Comparison of ENCODE assay signal across 19 cellular contexts in genomic region chr3:67509471-67510075, GRCh38.
A peak's percentile ranks its signal among the peaks of the same experiment; 100 is the strongest.
DNase-seq lines count a peak whose midpoint lies in the region; TF ChIP-seq lines count a peak whose summit lies in the region.
"Had no signal": no experiment of that assay in that cellular context is flagged by ENCODE, and none has a peak within 500 bp of the region (broad histone marks: within the 10 kb centered on the region; RNA-seq: fewer than 3 reads in every experiment).

No MANE protein-coding gene starts in this region.

- H4K8ac ChIP-seq in H9 (replicated peaks; ENCODE audit: insufficient read length, low read depth, low read length) = no peak overlapping the region

- no CpG with 5 or more reads among the region's 4 CpGs for WGBS in H9 (ENCODE audit: extremely low coverage, insufficient read length, low lambda C conversion rate)

- no peaks in the 10 kb centered on the region for H3K27me3 Mint-ChIP-seq in H9 (ENCODE audit: low read depth)
- no peaks in the 10 kb centered on the region for H3K27me3 Mint-ChIP-seq in activated naive CD4-positive, alpha-beta T cell treated with anti-CD3 and anti-CD28 coated beads, Interleukin-2, amount 10 ng/mL, durations not matched to agents 7 days and 5 days
- H3K27me3 Mint-ChIP-seq: activated naive CD4-positive, alpha-beta T cell treated with anti-CD3 and anti-CD28 coated beads, Interleukin-2, amount 50 U/mL, for 24 hours; CD8-positive, alpha-beta memory T cell; naive thymus-derived CD4-positive, alpha-beta T cell had no signal

- no peak overlapping the region for H3K14ac ChIP-seq in H9 (ENCODE audit: insufficient read depth, low read length)

- no peak overlapping the region for H3K9ac ChIP-seq in BLaER1 treated with 17β-estradiol and CSF1 and Interleukin-3, amounts not matched to agents 10 nM and 100 nM
- H3K9ac ChIP-seq in H9 (ENCODE audit: extremely low read depth, insufficient read length, low read length) = no peak overlapping the region

- H3K9me3 ChIP-seq in BLaER1 treated with 17β-estradiol and CSF1 and Interleukin-3, amounts not matched to agents 10 nM and 100 nM (replicated peaks in 1 of 11) = no peaks in the 10 kb centered on the region
- H3K9me3 ChIP-seq in H9 (ENCODE audit: control insufficient read depth, low read depth, low read length) = no peaks in the 10 kb centered on the region

- no peak overlapping the region for H2AFZ ChIP-seq in H9 (ENCODE audit: low read length)

- H2BK12ac ChIP-seq in H9 (ENCODE audit: insufficient read length, low read depth, low read length) = no peak overlapping the region

- H3K27me3 ChIP-seq in BLaER1 treated with 17β-estradiol and CSF1 and Interleukin-3, amounts not matched to agents 10 nM and 100 nM = no peaks in the 10 kb centered on the region
- H3K27me3 ChIP-seq in H9 (ENCODE audit: insufficient read depth, low read length) = no peaks in the 10 kb centered on the region

- no peaks in the 10 kb centered on the region; a peak in 3 of 7 replicates for H3K36me3 Mint-ChIP-seq in H9 (ENCODE audit: insufficient read depth in 1 of 3, low read depth in 3 of 3)
- H3K36me3 Mint-ChIP-seq in activated naive CD4-positive, alpha-beta T cell treated with anti-CD3 and anti-CD28 coated beads, Interleukin-2, amount 10 ng/mL, durations not matched to agents 7 days and 5 days = peaks cover 37% of the 10 kb centered on the region

- H3K18ac ChIP-seq in H9 (ENCODE audit: insufficient read length, low read depth, low read length) = no peak overlapping the region

- no peak overlapping the region for H4K5ac ChIP-seq in H9 (ENCODE audit: insufficient read length, low read depth, low read length)

- H3K4ac ChIP-seq in H9 (ENCODE audit: low read depth, low read length) = no peak overlapping the region

- no peak overlapping the region for H3K23ac ChIP-seq in H9 (ENCODE audit: insufficient read length, low read depth, low read length)

- H3K27ac ChIP-seq in BLaER1 treated with 17β-estradiol and CSF1 and Interleukin-3, amounts not matched to agents 10 nM and 100 nM = no peak overlapping the region
- no peak overlapping the region for H3K27ac ChIP-seq in H9 (ENCODE audit: insufficient read length, low read depth, low read length)
- H3K27ac ChIP-seq: coronary artery, WERI-Rb-1 had no signal

- CTCF ChIA-PET in activated naive CD4-positive, alpha-beta T cell treated with anti-CD3 and anti-CD28 coated beads, Interleukin-2, amount 10 ng/mL, durations not matched to agents 7 days and 5 days (lab: Charles Lee) = interaction anchor here (1.1 kb wide), 1 partner anchor 11 kb away, joined by 3 read pairs; no protein-coding TSS in a partner anchor

- H2AK5ac ChIP-seq in H9 (ENCODE audit: insufficient read length, low read length) = no peak overlapping the region

- H3K4me2 ChIP-seq in BLaER1 treated with 17β-estradiol and CSF1 and Interleukin-3, amounts not matched to agents 10 nM and 100 nM = peak overlapping the region; percentile 30 to 58 (median 50)
- H3K4me2 ChIP-seq in H9 (ENCODE audit: insufficient read depth, insufficient read length, low read length) = no peak overlapping the region

- peaks cover 0 to 57% (median 2%) of the 10 kb centered on the region in 11 experiments; a peak in 10 of 22 replicates for H3K36me3 ChIP-seq in BLaER1 treated with 17β-estradiol and CSF1 and Interleukin-3, amounts not matched to agents 10 nM and 100 nM

- no peak overlapping the region for H4K91ac ChIP-seq in H9 (ENCODE audit: insufficient read length, low read depth, low read length)

- H3K56ac ChIP-seq in H9 (ENCODE audit: insufficient read length, low read depth, low read length) = no peak overlapping the region

- no peak overlapping the region for H3T11ph ChIP-seq in H9 (ENCODE audit: low read length)

- H3K4me1 ChIP-seq in BLaER1 treated with 17β-estradiol and CSF1 and Interleukin-3, amounts not matched to agents 10 nM and 100 nM = peaks cover 8 to 14% (median 10%) of the 10 kb centered on the region in 10 experiments
- H3K4me1 ChIP-seq in H9 (ENCODE audit: insufficient read depth, low read length) = no peaks in the 10 kb centered on the region

- H3K9me3 Mint-ChIP-seq in H9 = no peaks in the 10 kb centered on the region
- no peaks in the 10 kb centered on the region for H3K9me3 Mint-ChIP-seq in activated naive CD4-positive, alpha-beta T cell treated with anti-CD3 and anti-CD28 coated beads, Interleukin-2, amount 10 ng/mL, durations not matched to agents 7 days and 5 days
- H3K9me3 Mint-ChIP-seq: activated naive CD4-positive, alpha-beta T cell treated with anti-CD3 and anti-CD28 coated beads, Interleukin-2, amount 50 U/mL, for 24 hours; CD8-positive, alpha-beta memory T cell; naive thymus-derived CD4-positive, alpha-beta T cell had no signal

- H3K4me3 ChIP-seq in BLaER1 treated with 17β-estradiol and CSF1 and Interleukin-3, amounts not matched to agents 10 nM and 100 nM = no peak overlapping the region
- H3K4me3 ChIP-seq: coronary artery had no signal

- H2BK15ac ChIP-seq in H9 (ENCODE audit: low read depth, low read length) = no peak overlapping the region

- H3K79me2 ChIP-seq in H9 (ENCODE audit: insufficient read depth, low read length) = no peaks in the 10 kb centered on the region

- 0 out of 4 replicates have a peak, but pooled peaks cover 4% of the 10 kb centered on the region in 2 experiments for H3K4me1 Mint-ChIP-seq in H9
- H3K4me1 Mint-ChIP-seq in activated naive CD4-positive, alpha-beta T cell treated with anti-CD3 and anti-CD28 coated beads, Interleukin-2, amount 10 ng/mL, durations not matched to agents 7 days and 5 days = no peaks in the 10 kb centered on the region

- no peak overlapping the region for H2BK120ac ChIP-seq in H9 (ENCODE audit: low read depth, low read length, poor library complexity, severe bottlenecking)

- no peaks in the 10 kb centered on the region for H3K23me2 ChIP-seq in H9 (ENCODE audit: insufficient read length, low read depth, low read length, poor library complexity, severe bottlenecking)

- H3K4me3 Mint-ChIP-seq in H9 = no peak overlapping the region
- no peak overlapping the region for H3K4me3 Mint-ChIP-seq in activated naive CD4-positive, alpha-beta T cell treated with anti-CD3 and anti-CD28 coated beads, Interleukin-2, amount 10 ng/mL, durations not matched to agents 7 days and 5 days
- H3K4me3 Mint-ChIP-seq: activated naive CD4-positive, alpha-beta T cell treated with anti-CD3 and anti-CD28 coated beads, Interleukin-2, amount 50 U/mL, for 24 hours; CD8-positive, alpha-beta memory T cell; naive thymus-derived CD4-positive, alpha-beta T cell had no signal

- no peak overlapping the region for H2BK20ac ChIP-seq in H9 (ENCODE audit: low read depth, low read length, poor library complexity, severe bottlenecking)

- no peak for TF ChIP-seq CTCF in H9 (conservative IDR thresholded peaks at IDR 0.05)

- DNase-seq in H9 (peak; percentile 26), amniotic epithelial cell (ENCODE audit: low read depth) (peak; percentile 51), foreskin melanocyte (peak; percentile 41)
- no peak for DNase-seq in activated naive CD4-positive, alpha-beta T cell (lab: John Stamatoyannopoulos, UW)
- DNase-seq in activated naive CD4-positive, alpha-beta T cell treated with anti-CD3 and anti-CD28 coated beads, Interleukin-2, amount 10 ng/mL, durations not matched to agents 7 days and 5 days = no peak
- DNase-seq in effector CD8-positive, alpha-beta T cell (lab: John Stamatoyannopoulos, UW) = no peak
- no peak for DNase-seq in stimulated activated CD8-positive, alpha-beta memory T cell treated with anti-CD3 and anti-CD28 coated beads, Interleukin-4, amount 100 ng/mL, for 48 hours
- DNase-seq: activated CD4-positive, alpha-beta T cell treated with anti-CD3 and anti-CD28 coated beads, Interleukin-2, amount 50 U/mL, for 48 hours; CD8-positive, alpha-beta memory T cell; DMS79 treated with DMSO at 0.1 percent for 48 hours; head of caudate nucleus; naive thymus-derived CD4-positive, alpha-beta T cell; NK-92 treated with Interleukin-12 subunit alpha and Interleukin-12 subunit beta, amount 100 ng/mL, for 24 hours; small intestine; stimulated activated CD4-positive, alpha-beta T cell treated with anti-CD3 and anti-CD28 coated beads, Interleukin-4, amount 100 ng/mL, for 1 hour; WERI-Rb-1 had no signal

- no peaks in the 10 kb centered on the region for H4K20me1 ChIP-seq in BLaER1 treated with 17β-estradiol and CSF1 and Interleukin-3, amounts not matched to agents 10 nM and 100 nM
- H4K20me1 ChIP-seq in H9 (ENCODE audit: control insufficient read depth, insufficient read depth, insufficient read length) = no peaks in the 10 kb centered on the region

- H3K79me1 ChIP-seq in H9 (ENCODE audit: insufficient read depth, low read depth, low read length, poor library complexity, severe bottlenecking) = no peaks in the 10 kb centered on the region

- no peak overlapping the region for H2BK5ac ChIP-seq in H9 (ENCODE audit: insufficient read length, low read length)

- H3K27ac Mint-ChIP-seq in H9 = 0 out of 7 replicates have a peak overlapping the region, but pooled peaks of 1 of the 3 experiments have one; percentile 5
- no peak overlapping the region for H3K27ac Mint-ChIP-seq in activated naive CD4-positive, alpha-beta T cell treated with anti-CD3 and anti-CD28 coated beads, Interleukin-2, amount 10 ng/mL, durations not matched to agents 7 days and 5 days
- H3K27ac Mint-ChIP-seq: activated naive CD4-positive, alpha-beta T cell treated with anti-CD3 and anti-CD28 coated beads, Interleukin-2, amount 50 U/mL, for 24 hours; naive thymus-derived CD4-positive, alpha-beta T cell had no signal

Comparison
In these comparisons a context has a peak if more than half of its experiments do, and no peak if none do; other contexts are left out.
1. DNase-seq: peak in H9 (single experiment), amniotic epithelial cell (single experiment) and foreskin melanocyte (single experiment); none in activated naive CD4-positive, alpha-beta T cell (0 of 4), activated naive CD4-positive, alpha-beta T cell treated with anti-CD3 and anti-CD28 coated beads, Interleukin-2, amount 10 ng/mL, durations not matched to agents 7 days and 5 days (single experiment), effector CD8-positive, alpha-beta T cell (single experiment) and stimulated activated CD8-positive, alpha-beta memory T cell treated with anti-CD3 and anti-CD28 coated beads, Interleukin-4, amount 100 ng/mL, for 48 hours (single experiment).